12 cellular contexts compared by ENCODE assay signal in genomic region chr6:149823013-149823412, GRCh38.
"Had no signal": no experiment of that assay in that cellular context is flagged by ENCODE, and none has a peak within 500 bp of the region (broad histone marks: within the 10 kb centered on the region; RNA-seq: fewer than 3 reads in every experiment).

No MANE protein-coding gene starts in this region.

- H3K27me3 ChIP-seq: pancreas, thyroid gland had no signal

- H3K9me3 ChIP-seq: pancreas, thyroid gland had no signal

- H3K27ac ChIP-seq: pancreas, skin epidermis, thyroid gland had no signal

- H3K4me3 ChIP-seq: pancreas, skin epidermis, thyroid gland had no signal

- ATAC-seq: pancreas, WTC11 had no signal

- H3K4me1 ChIP-seq: pancreas, thyroid gland had no signal

- DNase-seq: activated CD4-positive, alpha-beta T cell treated with anti-CD3 and anti-CD28 coated beads for 48 hours; activated CD8-positive, alpha-beta memory T cell treated with anti-CD3 and anti-CD28 coated beads for 24 hours; activated naive CD4-positive, alpha-beta T cell treated with anti-CD3 and anti-CD28 coated beads for 36 hours; caudate nucleus; cortex of kidney; foreskin fibroblast; glutamatergic neuron; pancreas; retina had no signal
